1 cellular context compared by ENCODE assay signal in genomic region chr10:50538473-50539398, GRCh38.
TF ChIP-seq lines count a peak whose summit lies in the region.

No MANE protein-coding gene starts in this region.

TF ChIP-seq in HepG2, 621 proteins besides CTCF, POLR2A, EP300 and RAD21 (continued from another document and continues in another):
- no peak for TF ChIP-seq HNF1A (IDR thresholded peaks at IDR 0.05; ENCODE audit: low read depth)
- peak; percentile 44; the same call in 1 of the 2 replicates for TF ChIP-seq HNF1A (CRISPR knock-in tag; IDR thresholded peaks at IDR 0.05; ENCODE audit: borderline replicate concordance)
- TF ChIP-seq ZGPAT (CRISPR knock-in tag; IDR thresholded peaks at IDR 0.05), result 0 out of 2 replicates have a peak, but pooled peaks have one; percentile 51
- TF ChIP-seq FOXK2 (IDR thresholded peaks at IDR 0.05), result peak; percentile 53; the same call in 1 of the 2 replicates
- 0 out of 2 replicates have a peak, but pooled peaks have one; percentile 15 for TF ChIP-seq CEBPG (CRISPR knock-in tag; IDR thresholded peaks at IDR 0.05)
- TF ChIP-seq ZNF33B (CRISPR knock-in tag; IDR thresholded peaks at IDR 0.05), result no peak
- TF ChIP-seq TFDP2 (CRISPR knock-in tag; IDR thresholded peaks at IDR 0.05), result 0 out of 2 replicates have a peak, but pooled peaks have one; percentile 26
- TF ChIP-seq PAXIP1 (CRISPR knock-in tag; conservative IDR thresholded peaks at IDR 0.05), result peak; percentile 71
- TF ChIP-seq ZNF550 (CRISPR knock-in tag; IDR thresholded peaks at IDR 0.05; ENCODE audit: borderline replicate concordance), result no peak
- no peak for TF ChIP-seq NFIB (CRISPR knock-in tag; IDR thresholded peaks at IDR 0.05; ENCODE audit: borderline replicate concordance)
- TF ChIP-seq ZNF772 (CRISPR knock-in tag; IDR thresholded peaks at IDR 0.05), result 0 out of 2 replicates have a peak, but pooled peaks have one; percentile 22
- peak; percentile 38 for TF ChIP-seq TBL1XR1 (IDR thresholded peaks at IDR 0.05; ENCODE audit: borderline replicate concordance, low read length, partially characterized antibody)
- no peak for TF ChIP-seq ZBTB2 (CRISPR knock-in tag; IDR thresholded peaks at IDR 0.05; ENCODE audit: low read depth)
- TF ChIP-seq HOMEZ (CRISPR knock-in tag; IDR thresholded peaks at IDR 0.05; ENCODE audit: low read depth), result peak; percentile 80
- TF ChIP-seq ZNF644 (CRISPR knock-in tag; IDR thresholded peaks at IDR 0.05; ENCODE audit: low read depth), result peak; percentile 79; the same call in 1 of the 2 replicates
- peak; percentile 61; the same call in 1 of the 2 replicates for TF ChIP-seq ZNF331 (CRISPR knock-in tag; IDR thresholded peaks at IDR 0.05)
- TF ChIP-seq PBX3 (CRISPR knock-in tag; IDR thresholded peaks at IDR 0.05; ENCODE audit: borderline replicate concordance), result no peak
- no peak for TF ChIP-seq ZNF460 (CRISPR knock-in tag; IDR thresholded peaks at IDR 0.05; ENCODE audit: borderline replicate concordance)
- TF ChIP-seq ZEB1 (IDR thresholded peaks at IDR 0.05; ENCODE audit: insufficient replicate concordance, low read depth), result peak; percentile 0
- peak; percentile 71; the same call in 1 of the 2 replicates for TF ChIP-seq ERF (CRISPR knock-in tag; IDR thresholded peaks at IDR 0.05)
- peak; percentile 40; the same call in 1 of the 2 replicates for TF ChIP-seq ZBTB33 (CRISPR knock-in tag; IDR thresholded peaks at IDR 0.05)
- no peak for TF ChIP-seq ZNF121 (CRISPR knock-in tag; IDR thresholded peaks at IDR 0.05)
- no peak for TF ChIP-seq FOXP1 (IDR thresholded peaks at IDR 0.05)
- TF ChIP-seq FOXP1 (CRISPR knock-in tag; IDR thresholded peaks at IDR 0.05), result peak; percentile 77; the same call in 1 of the 2 replicates
- TF ChIP-seq ZNF335 (CRISPR knock-in tag; IDR thresholded peaks at IDR 0.05), result 0 out of 2 replicates have a peak, but pooled peaks have one; percentile 39
- peak; percentile 78 for TF ChIP-seq POGZ (CRISPR knock-in tag; IDR thresholded peaks at IDR 0.05)
- 0 out of 2 replicates have a peak, but pooled peaks have one; percentile 2 for TF ChIP-seq ZNF503 (CRISPR knock-in tag; IDR thresholded peaks at IDR 0.05)
- TF ChIP-seq CBFB (CRISPR knock-in tag; IDR thresholded peaks at IDR 0.05), result peak; percentile 30; the same call in 1 of the 2 replicates
- TF ChIP-seq NCOA1 (CRISPR knock-in tag; IDR thresholded peaks at IDR 0.05), result no peak
- TF ChIP-seq ZBTB26 (CRISPR knock-in tag; IDR thresholded peaks at IDR 0.05; ENCODE audit: borderline replicate concordance), result peak; percentile 40; the same call in 1 of the 2 replicates
- TF ChIP-seq FOXP4 (CRISPR knock-in tag; IDR thresholded peaks at IDR 0.05), result peak; percentile 77
- TF ChIP-seq FOXO1 (CRISPR knock-in tag; IDR thresholded peaks at IDR 0.05), result peak; percentile 75; the same call in 1 of the 2 replicates
